Comparison of ENCODE assay signal across 1 cellular context in genomic region chr11:16979708-16980622, GRCh38.
TF ChIP-seq lines count a peak whose summit lies in the region.

No MANE protein-coding gene starts in this region.

TF ChIP-seq in HepG2, 621 proteins besides CTCF, POLR2A, EP300 and RAD21:
- TF ChIP-seq TEAD3 (CRISPR knock-in tag; optimal IDR thresholded peaks at IDR 0.05; ENCODE audit: borderline replicate concordance): peak; percentile 13
- no peak for TF ChIP-seq SNAPC5 (CRISPR knock-in tag; IDR thresholded peaks at IDR 0.05; ENCODE audit: borderline replicate concordance)
- no peak for TF ChIP-seq FOXA1 (IDR thresholded peaks at IDR 0.05)
- TF ChIP-seq FOXA1 (CRISPR knock-in tag; IDR thresholded peaks at IDR 0.05): peak; percentile 57; the same call in 1 of the 2 replicates
- TF ChIP-seq, protein P1, sequence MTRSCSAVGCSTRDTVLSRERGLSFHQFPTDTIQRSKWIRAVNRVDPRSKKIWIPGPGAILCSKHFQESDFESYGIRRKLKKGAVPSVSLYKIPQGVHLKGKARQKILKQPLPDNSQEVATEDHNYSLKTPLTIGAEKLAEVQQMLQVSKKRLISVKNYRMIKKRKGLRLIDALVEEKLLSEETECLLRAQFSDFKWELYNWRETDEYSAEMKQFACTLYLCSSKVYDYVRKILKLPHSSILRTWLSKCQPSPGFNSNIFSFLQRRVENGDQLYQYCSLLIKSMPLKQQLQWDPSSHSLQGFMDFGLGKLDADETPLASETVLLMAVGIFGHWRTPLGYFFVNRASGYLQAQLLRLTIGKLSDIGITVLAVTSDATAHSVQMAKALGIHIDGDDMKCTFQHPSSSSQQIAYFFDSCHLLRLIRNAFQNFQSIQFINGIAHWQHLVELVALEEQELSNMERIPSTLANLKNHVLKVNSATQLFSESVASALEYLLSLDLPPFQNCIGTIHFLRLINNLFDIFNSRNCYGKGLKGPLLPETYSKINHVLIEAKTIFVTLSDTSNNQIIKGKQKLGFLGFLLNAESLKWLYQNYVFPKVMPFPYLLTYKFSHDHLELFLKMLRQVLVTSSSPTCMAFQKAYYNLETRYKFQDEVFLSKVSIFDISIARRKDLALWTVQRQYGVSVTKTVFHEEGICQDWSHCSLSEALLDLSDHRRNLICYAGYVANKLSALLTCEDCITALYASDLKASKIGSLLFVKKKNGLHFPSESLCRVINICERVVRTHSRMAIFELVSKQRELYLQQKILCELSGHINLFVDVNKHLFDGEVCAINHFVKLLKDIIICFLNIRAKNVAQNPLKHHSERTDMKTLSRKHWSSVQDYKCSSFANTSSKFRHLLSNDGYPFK (CRISPR knock-in tag; IDR thresholded peaks at IDR 0.05; ENCODE audit: borderline replicate concordance): 0 out of 2 replicates have a peak, but pooled peaks have one; percentile 29
